Comparison of ENCODE assay signal across 10 cellular contexts in genomic region chr15:42549782-42550392, GRCh38. TPM values are rescaled to one million over a fixed set of nuclear protein-coding genes. Genes with fewer than 3 reads are reported as not detected.
DNase-seq lines count a peak whose midpoint lies in the region; ATAC-seq, FAIRE-seq and TF ChIP-seq lines count a peak whose summit lies in the region.
"Had no signal": no experiment of that assay in that cellular context is flagged by ENCODE, and none has a peak within 500 bp of the region (broad histone marks: within the 10 kb centered on the region; RNA-seq: fewer than 3 reads in every experiment).

No MANE protein-coding gene starts in this region.

- H3K27me3 ChIP-seq in BLaER1 (no peaks in the 10 kb centered on the region), K562 (ENCODE audit: control insufficient read depth in 2 of 2, insufficient read depth in 2 of 2, low read length in 2 of 2) (no peaks in the 10 kb centered on the region)
- no peaks in the 10 kb centered on the region for H3K27me3 ChIP-seq in naive thymus-derived CD4-positive, alpha-beta T cell (ENCODE audit: control insufficient read depth in 2 of 2, insufficient read depth in 2 of 2, low read length in 2 of 2)

- intact Hi-C loops in K562 (cut with micrococcal nuclease) = loop anchor here (2.0 to 10.0 kb wide), 2 partner anchors 55 to 105 kb away; partner anchors contain the start of gene SNAP23
- intact Hi-C loops in naive thymus-derived CD4-positive, alpha-beta T cell (cut with micrococcal nuclease) = loop anchor here (1.0 to 10.0 kb wide), 2 partner anchors 55 kb away; partner anchors contain the start of gene SNAP23 (in 1 of the 2)

- H3K4me2 ChIP-seq in BLaER1 = peak overlapping the region; percentile 87
- H3K4me2 ChIP-seq in K562 (ENCODE audit: insufficient read depth, low read length) = peak overlapping the region; percentile 91

- peak overlapping the region; percentile 28; the same call in 1 of the 2 replicates for H2AFZ ChIP-seq in K562 (ENCODE audit: low read depth, low read length)

- in situ Hi-C loops in KBM-7 (cut with MboI; ENCODE audit: low pct_unique_long_range_greater_than_20kb, low sequenced_read_pairs) = no loop called here
- in situ Hi-C loops in K562 (cut with MboI) = no loop called here

- H3K4me1 Mint-ChIP-seq in naive thymus-derived CD4-positive, alpha-beta T cell = peaks cover 37 to 73% (median 60%) of the 10 kb centered on the region in 7 donors

- TF ChIP-seq POLR2A in K562 (conservative IDR thresholded peaks at IDR 0.05) = no peak

- no peaks in the 10 kb centered on the region for H3K9me1 ChIP-seq in K562 (ENCODE audit: control insufficient read depth, insufficient read depth, low read length)

- H3K36me3 ChIP-seq in BLaER1 = peaks cover 38% of the 10 kb centered on the region
- H3K36me3 ChIP-seq in K562 (ENCODE audit: control insufficient read depth, insufficient read depth, low read length) = peaks cover 48% of the 10 kb centered on the region
- H3K36me3 ChIP-seq in naive thymus-derived CD4-positive, alpha-beta T cell (ENCODE audit: control insufficient read depth in 2 of 3, insufficient read depth in 3 of 3, low read length in 3 of 3) = peaks cover 0 to 10% (median 0%) of the 10 kb centered on the region in 3 experiments

- DNase-seq in KBM-7 (peak; percentile 35), K562 (ENCODE audit: extremely low read depth in 1 of 4, low spot score in 3 of 4) (peak in 1 of 4 experiments; percentile 24), NCI-H2081 (lab: John Stamatoyannopoulos, UW) (no peak), islet precursor cell (no peak), NCI-H526 treated with DMSO at 0.1 percent for 48 hours (lab: John Stamatoyannopoulos, UW) (no peak)
- no peak for DNase-seq in naive thymus-derived CD4-positive, alpha-beta T cell
- DNase-seq: NCI-H2029 treated with DMSO at 0.1 percent for 48 hours had no signal

- no peak for TF ChIP-seq RAD21 in K562 (CRISPR knock-in tag; conservative IDR thresholded peaks at IDR 0.05 in 1 of 2, IDR thresholded peaks at IDR 0.05 in 1 of 2)

- H3K4me1 ChIP-seq in BLaER1 = peaks cover 44% of the 10 kb centered on the region
- peaks cover 9 to 24% of the 10 kb centered on the region in 2 experiments for H3K4me1 ChIP-seq in K562 (replicated peaks in 1 of 2; ENCODE audit: control insufficient read depth in 2 of 2, insufficient read depth in 2 of 2, low read length in 2 of 2)
- H3K4me1 ChIP-seq in naive thymus-derived CD4-positive, alpha-beta T cell (ENCODE audit: control insufficient read depth in 2 of 2, insufficient read depth in 2 of 2, low read length in 2 of 2) = peaks cover 21 to 23% of the 10 kb centered on the region in 2 donors

- TF ChIP-seq CTCF in K562 (IDR thresholded peaks at IDR 0.05 in 2 of 3, conservative IDR thresholded peaks at IDR 0.05 in 1 of 3; ENCODE audit: insufficient read depth in 2 of 3, low read depth in 1 of 3, low read length in 3 of 3) = no peak

- CTCF ChIA-PET in K562 (lab: Yijun Ruan, JAX; ENCODE audit: low intra/inter-chr PET ratio) = no interaction called here
- CTCF ChIA-PET in naive thymus-derived CD4-positive, alpha-beta T cell (lab: Charles Lee) = interaction anchor here (0.7 kb wide), 1 partner anchor 19 kb away, joined by 5 read pairs; no protein-coding TSS in a partner anchor

- peaks cover 0 to 17% (median 6%) of the 10 kb centered on the region in 5 donors for H3K36me3 Mint-ChIP-seq in naive thymus-derived CD4-positive, alpha-beta T cell

- H3K79me2 ChIP-seq in K562 (ENCODE audit: control insufficient read depth, insufficient read depth, low read length) = peaks cover 85% of the 10 kb centered on the region

- H3K27ac ChIP-seq in BLaER1 = peak overlapping the region; percentile 82; the same call in 1 of the 2 replicates
- peak overlapping the region; percentile 44; the same call in 2 of the 3 replicates for H3K27ac ChIP-seq in K562 (ENCODE audit: extremely low read depth, low read depth, low read length)
- peak overlapping the region; percentile 93 for H3K27ac ChIP-seq in naive thymus-derived CD4-positive, alpha-beta T cell (ENCODE audit: low read depth, low read length)

- no peak for TF ChIP-seq EP300 in K562 (IDR thresholded peaks at IDR 0.05; ENCODE audit: low read length)

- peaks cover 0 to 4% (median 0%) of the 10 kb centered on the region in 11 donors for H3K9me3 Mint-ChIP-seq in naive thymus-derived CD4-positive, alpha-beta T cell

- peak overlapping the region; percentile 88 for H3K4me3 ChIP-seq in BLaER1
- H3K4me3 ChIP-seq in K562 = peak overlapping the region; percentile 98
- no peak overlapping the region for H3K4me3 ChIP-seq in naive thymus-derived CD4-positive, alpha-beta T cell (ENCODE audit: low read length)

- peak overlapping the region; percentile 88 for H3K9ac ChIP-seq in BLaER1
- peak overlapping the region; percentile 87 to 93 for H3K9ac ChIP-seq in K562 (ENCODE audit: insufficient read depth in 1 of 2, low read depth in 2 of 2, low read length in 2 of 2)

- peak overlapping the region; percentile 45 to 98 (median 68) for H3K27ac Mint-ChIP-seq in naive thymus-derived CD4-positive, alpha-beta T cell

- H3K9me3 ChIP-seq in BLaER1 = no peaks in the 10 kb centered on the region
- no peaks in the 10 kb centered on the region for H3K9me3 ChIP-seq in K562 (replicated peaks; ENCODE audit: control insufficient read depth, insufficient read depth, low read depth, low read length)
- H3K9me3 ChIP-seq in naive thymus-derived CD4-positive, alpha-beta T cell (ENCODE audit: control insufficient read depth in 2 of 3, low read length in 3 of 3) = no peaks in the 10 kb centered on the region

- H4K20me1 ChIP-seq in BLaER1 = peaks cover 36% of the 10 kb centered on the region
- peaks cover 5% of the 10 kb centered on the region; the same call in 1 of the 2 replicates for H4K20me1 ChIP-seq in K562 (replicated peaks; ENCODE audit: control insufficient read depth, insufficient read depth, low read length)

- H3K4me3 Mint-ChIP-seq in naive thymus-derived CD4-positive, alpha-beta T cell = peak overlapping the region; percentile 75 to 97 (median 94)

- no TSS peak for BruUV-seq in K562 (replicated peaks; lab: Mats Ljungman, UMichigan)

- POLR2A ChIA-PET in K562 (lab: Yijun Ruan, JAX) = interaction anchor here (0.7 to 3.0 kb wide), 3 partner anchors 10 to 19 kb away, joined by 3 to 14 read pairs (median 4); no protein-coding TSS in a partner anchor
- POLR2A ChIA-PET in naive thymus-derived CD4-positive, alpha-beta T cell (lab: Charles Lee) = interaction anchor here (0.9 to 3.5 kb wide), 5 partner anchors 17 to 54 kb away, joined by 3 to 18 read pairs (median 5); partner anchors contain the start of gene SNAP23

- FAIRE-seq in K562 (lab: Jason Lieb, UNC) = no peak
- FAIRE-seq: colon had no signal

- ATAC-seq in K562 = no peak
- ATAC-seq in naive thymus-derived CD4-positive, alpha-beta T cell = no peak
- ATAC-seq in GM21786 (IDR thresholded peaks at IDR 0.05; ENCODE audit: unreplicated experiment) = no peak

- WGBS in K562 (ENCODE audit: insufficient coverage, low coverage, missing lambda C conversion rate) = 12% methylated on average over 10 of the region's 11 CpGs

- no peaks in the 10 kb centered on the region for H3K27me3 Mint-ChIP-seq in naive thymus-derived CD4-positive, alpha-beta T cell

RNA-seq across cellular contexts. Expression of gene HAUS2, which starts 1.2 kb away (rescaled TPM):
- total RNA-seq in K562 (2011; cell fraction: chromatin; rRNA removed; ENCODE audit: low replicate concordance) = 17.7 and 33.3 TPM in 2 replicates
- total RNA-seq in K562 (2011; cell fraction: nucleolus; rRNA removed) = 12.5 and 13.2 TPM in 2 replicates
- total RNA-seq in K562 (2011; cell fraction: nucleoplasm; rRNA removed) = 19.1 and 35.8 TPM in 2 replicates
- total RNA-seq in K562 (2014; rRNA removed) (30.6 and 37.0 TPM in 2 replicates), K562 (2014; rRNA removed; fragmentation: Illumina TruSeq; extraction: Trizol) (58.6 and 67.7 TPM in 2 replicates), K562 (2015; rRNA removed; fragmentation: Illumina TruSeq; extraction: Trizol) (48.8 and 54.1 TPM in 2 replicates), K562 (2021) (43.3 and 48.9 TPM in 2 replicates)
- polyA plus RNA-seq in K562 (2011; rRNA removed) (43.3 and 64.9 TPM in 2 replicates), K562 (2014; fragmentation: Illumina TruSeq; extraction: Trizol) (49.7 and 60.8 TPM in 2 replicates), K562 (2014; fragmentation: Nextera tagmentation; extraction: Ambion mirVana) (10 to 100 TPM; 51.6 to 57.8 TPM), K562 (2014; rRNA removed) (42.8 and 47.7 TPM in 2 replicates)
- polyA plus RNA-seq in K562 (2011; cell fraction: cytosol; rRNA removed) = 14.2 and 23.3 TPM in 2 replicates
- 8.9 and 9.2 TPM in 2 replicates for polyA plus RNA-seq in K562 (2011; cell fraction: nucleus; rRNA removed)
- polyA plus RNA-seq in K562 (2012) = 25.3 and 44.8 TPM in 2 replicates
- 36.0 and 41.6 TPM in 2 replicates for polyA minus RNA-seq in K562 (2011; rRNA and poly(A)+ RNA removed)
- 9.2 and 21.6 TPM in 2 replicates for polyA minus RNA-seq in K562 (2011; cell fraction: cytosol; rRNA and poly(A)+ RNA removed)
- 5.8 and 8.3 TPM in 2 replicates for polyA minus RNA-seq in K562 (2011; cell fraction: nucleus; rRNA and poly(A)+ RNA removed)
- 10 to 100 TPM; 12.0 to 35.4 (median 16.8) TPM for total RNA-seq in naive thymus-derived CD4-positive, alpha-beta T cell
- polyA plus RNA-seq in naive thymus-derived CD4-positive, alpha-beta T cell = 10 to 100 TPM; 30.9 to 31.9 TPM

RNA-seq across cellular contexts. Expression of gene LRRC57, which starts 1.3 kb away (rescaled TPM):
- 13.6 and 19.2 TPM in 2 replicates for total RNA-seq in K562 (2011; cell fraction: chromatin; rRNA removed; ENCODE audit: low replicate concordance)
- 6.5 and 6.7 TPM in 2 replicates for total RNA-seq in K562 (2011; cell fraction: nucleolus; rRNA removed)
- 13.9 and 23.0 TPM in 2 replicates for total RNA-seq in K562 (2011; cell fraction: nucleoplasm; rRNA removed)
- total RNA-seq in K562 (2014; rRNA removed) (7.9 and 9.8 TPM in 2 replicates), K562 (2014; rRNA removed; fragmentation: Illumina TruSeq; extraction: Trizol) (19.1 and 19.7 TPM in 2 replicates), K562 (2015; rRNA removed; fragmentation: Illumina TruSeq; extraction: Trizol) (15.4 and 16.1 TPM in 2 replicates), K562 (2021) (18.9 and 20.4 TPM in 2 replicates)
- polyA plus RNA-seq in K562 (2011; rRNA removed) (14.0 and 14.8 TPM in 2 replicates), K562 (2014; fragmentation: Illumina TruSeq; extraction: Trizol) (17.0 and 17.9 TPM in 2 replicates), K562 (2014; fragmentation: Nextera tagmentation; extraction: Ambion mirVana) (1 to 10 TPM; 3.9 to 7.2 TPM), K562 (2014; rRNA removed) (9.5 and 10.8 TPM in 2 replicates)
- polyA plus RNA-seq in K562 (2011; cell fraction: cytosol; rRNA removed) = 9.5 and 14.7 TPM in 2 replicates
- 6.4 and 7.7 TPM in 2 replicates for polyA plus RNA-seq in K562 (2011; cell fraction: nucleus; rRNA removed)
- polyA plus RNA-seq in K562 (2012) = 10.3 and 17.1 TPM in 2 replicates
- polyA minus RNA-seq in K562 (2011; rRNA and poly(A)+ RNA removed) = 17.0 and 25.0 TPM in 2 replicates
- 5.6 and 7.8 TPM in 2 replicates for polyA minus RNA-seq in K562 (2011; cell fraction: cytosol; rRNA and poly(A)+ RNA removed)
- 4.4 and 7.0 TPM in 2 replicates for polyA minus RNA-seq in K562 (2011; cell fraction: nucleus; rRNA and poly(A)+ RNA removed)
- total RNA-seq in naive thymus-derived CD4-positive, alpha-beta T cell = 10 to 100 TPM; 15.4 to 37.1 (median 18.0) TPM
- 1 to 10 TPM; 4.5 to 4.8 TPM for polyA plus RNA-seq in naive thymus-derived CD4-positive, alpha-beta T cell

RNA-seq across cellular contexts. Expression of gene STARD9, which starts 25.5 kb away (rescaled TPM):
- total RNA-seq in K562 (2011; cell fraction: chromatin; rRNA removed; ENCODE audit: low replicate concordance) = 83.3 and 91.0 TPM in 2 replicates
- total RNA-seq in K562 (2011; cell fraction: nucleolus; rRNA removed) = 31.4 and 33.6 TPM in 2 replicates
- 43.4 and 46.9 TPM in 2 replicates for total RNA-seq in K562 (2011; cell fraction: nucleoplasm; rRNA removed)
- 2.5 and 3.5 TPM in 2 replicates for total RNA-seq in K562 (2014; rRNA removed)
- 3.7 and 3.9 TPM in 2 replicates for total RNA-seq in K562 (2014; rRNA removed; fragmentation: Illumina TruSeq; extraction: Trizol)
- total RNA-seq in K562 (2015; rRNA removed; fragmentation: Illumina TruSeq; extraction: Trizol) = 3.0 and 3.7 TPM in 2 replicates
- 3.9 and 6.0 TPM in 2 replicates for total RNA-seq in K562 (2021)
- 3.9 and 5.0 TPM in 2 replicates for polyA plus RNA-seq in K562 (2011; rRNA removed)
- 2.4 and 2.6 TPM in 2 replicates for polyA plus RNA-seq in K562 (2011; cell fraction: cytosol; rRNA removed)
- 22.8 and 29.8 TPM in 2 replicates for polyA plus RNA-seq in K562 (2011; cell fraction: nucleus; rRNA removed)
- polyA plus RNA-seq in K562 (2012) = 1.8 and 4.2 TPM in 2 replicates
- 3.7 and 3.8 TPM in 2 replicates for polyA plus RNA-seq in K562 (2014; fragmentation: Illumina TruSeq; extraction: Trizol)
- polyA plus RNA-seq in K562 (2014; fragmentation: Nextera tagmentation; extraction: Ambion mirVana) = under 1 TPM; 0.45 to 0.71 TPM
- 3.6 and 4.8 TPM in 2 replicates for polyA plus RNA-seq in K562 (2014; rRNA removed)
- 7.9 and 8.6 TPM in 2 replicates for polyA minus RNA-seq in K562 (2011; rRNA and poly(A)+ RNA removed)
- 2.5 TPM in 2 replicates for polyA minus RNA-seq in K562 (2011; cell fraction: cytosol; rRNA and poly(A)+ RNA removed)
- 11.8 and 15.1 TPM in 2 replicates for polyA minus RNA-seq in K562 (2011; cell fraction: nucleus; rRNA and poly(A)+ RNA removed)
- 10 to 100 TPM in 1 of 5 experiments, 1 to 10 TPM in 4; 2.4 to 10.5 (median 4.5) TPM for total RNA-seq in naive thymus-derived CD4-positive, alpha-beta T cell
- under 1 TPM; 0.13 to 0.87 TPM for polyA plus RNA-seq in naive thymus-derived CD4-positive, alpha-beta T cell

RNA-seq across cellular contexts. Expression of gene SNAP23, which starts 54.5 kb away (rescaled TPM):
- total RNA-seq in K562 (2011; cell fraction: chromatin; rRNA removed; ENCODE audit: low replicate concordance) = 73.6 and 212 TPM in 2 replicates
- 47.9 and 52.2 TPM in 2 replicates for total RNA-seq in K562 (2011; cell fraction: nucleolus; rRNA removed)
- 117 and 168 TPM in 2 replicates for total RNA-seq in K562 (2011; cell fraction: nucleoplasm; rRNA removed)
- total RNA-seq in K562 (2014; rRNA removed) (71.6 and 79.2 TPM in 2 replicates), K562 (2014; rRNA removed; fragmentation: Illumina TruSeq; extraction: Trizol) (123 and 151 TPM in 2 replicates), K562 (2015; rRNA removed; fragmentation: Illumina TruSeq; extraction: Trizol) (139 and 146 TPM in 2 replicates), K562 (2021) (74.5 and 78.9 TPM in 2 replicates)
- polyA plus RNA-seq in K562 (2011; rRNA removed) (86.1 and 130 TPM in 2 replicates), K562 (2014; fragmentation: Illumina TruSeq; extraction: Trizol) (168 and 223 TPM in 2 replicates), K562 (2014; fragmentation: Nextera tagmentation; extraction: Ambion mirVana) (100 to 1,000 TPM in 1 of 2 experiments, 10 to 100 TPM in 1; 84.1 to 117 TPM), K562 (2014; rRNA removed) (105 and 120 TPM in 2 replicates)
- 29.4 and 62.8 TPM in 2 replicates for polyA plus RNA-seq in K562 (2011; cell fraction: cytosol; rRNA removed)
- polyA plus RNA-seq in K562 (2011; cell fraction: nucleus; rRNA removed) = 35.7 and 48.2 TPM in 2 replicates
- 89.0 and 148 TPM in 2 replicates for polyA plus RNA-seq in K562 (2012)
- 112 and 131 TPM in 2 replicates for polyA minus RNA-seq in K562 (2011; rRNA and poly(A)+ RNA removed)
- polyA minus RNA-seq in K562 (2011; cell fraction: cytosol; rRNA and poly(A)+ RNA removed) = 45.5 and 56.4 TPM in 2 replicates
- 24.9 and 45.7 TPM in 2 replicates for polyA minus RNA-seq in K562 (2011; cell fraction: nucleus; rRNA and poly(A)+ RNA removed)
- 10 to 100 TPM; 60.0 to 80.0 (median 70.6) TPM for total RNA-seq in naive thymus-derived CD4-positive, alpha-beta T cell
- polyA plus RNA-seq in naive thymus-derived CD4-positive, alpha-beta T cell = 10 to 100 TPM; 66.4 to 74.2 TPM

RNA-seq across cellular contexts. Expression of gene ZNF106, which starts 58.9 kb away (rescaled TPM):
- total RNA-seq in K562 (2011; cell fraction: chromatin; rRNA removed; ENCODE audit: low replicate concordance) = 30.6 and 82.8 TPM in 2 replicates
- total RNA-seq in K562 (2011; cell fraction: nucleolus; rRNA removed) = 20.7 and 26.5 TPM in 2 replicates
- 35.7 and 51.1 TPM in 2 replicates for total RNA-seq in K562 (2011; cell fraction: nucleoplasm; rRNA removed)
- total RNA-seq in K562 (2014; rRNA removed) (26.2 and 29.3 TPM in 2 replicates), K562 (2014; rRNA removed; fragmentation: Illumina TruSeq; extraction: Trizol) (55.3 and 60.3 TPM in 2 replicates), K562 (2015; rRNA removed; fragmentation: Illumina TruSeq; extraction: Trizol) (40.5 and 46.0 TPM in 2 replicates), K562 (2021) (43.3 and 43.8 TPM in 2 replicates)
- polyA plus RNA-seq in K562 (2011; rRNA removed) (28.2 and 33.7 TPM in 2 replicates), K562 (2014; fragmentation: Illumina TruSeq; extraction: Trizol) (35.8 and 42.9 TPM in 2 replicates), K562 (2014; fragmentation: Nextera tagmentation; extraction: Ambion mirVana) (10 to 100 TPM; 15.6 to 17.4 TPM), K562 (2014; rRNA removed) (14.4 and 16.4 TPM in 2 replicates)
- polyA plus RNA-seq in K562 (2011; cell fraction: cytosol; rRNA removed) = 22.3 and 28.3 TPM in 2 replicates
- 13.2 and 17.5 TPM in 2 replicates for polyA plus RNA-seq in K562 (2011; cell fraction: nucleus; rRNA removed)
- 20.1 and 25.8 TPM in 2 replicates for polyA plus RNA-seq in K562 (2012)
- 107 and 171 TPM in 2 replicates for polyA minus RNA-seq in K562 (2011; rRNA and poly(A)+ RNA removed)
- polyA minus RNA-seq in K562 (2011; cell fraction: cytosol; rRNA and poly(A)+ RNA removed) = 28.3 and 40.1 TPM in 2 replicates
- polyA minus RNA-seq in K562 (2011; cell fraction: nucleus; rRNA and poly(A)+ RNA removed) = 15.1 and 27.8 TPM in 2 replicates
- total RNA-seq in naive thymus-derived CD4-positive, alpha-beta T cell = 10 to 100 TPM; 32.4 to 54.3 (median 44.7) TPM
- 10 to 100 TPM; 43.1 to 43.2 TPM for polyA plus RNA-seq in naive thymus-derived CD4-positive, alpha-beta T cell
